8 cellular contexts compared by ENCODE assay signal in genomic region chr19:13152854-13153626, GRCh38. TPM values are rescaled to one million over a fixed set of nuclear protein-coding genes. Genes with fewer than 3 reads are reported as not detected.
DNase-seq lines count a peak whose midpoint lies in the region; ATAC-seq and TF ChIP-seq lines count a peak whose summit lies in the region.

No MANE protein-coding gene starts in this region.

- H3K4me1 ChIP-seq in ascending aorta (peaks cover 5 to 15% of the 10 kb centered on the region in 2 donors), right cardiac atrium (ENCODE audit: control insufficient read depth, insufficient read depth, low read length) (peaks cover 4% of the 10 kb centered on the region), uterus (peaks cover 0 to 7% of the 10 kb centered on the region in 2 donors)

- H3K4me3 ChIP-seq in ascending aorta (peak overlapping the region; percentile 92 to 99), right cardiac atrium (ENCODE audit: low read length) (peak overlapping the region; percentile 72), uterus (peak overlapping the region; percentile 79 to 81)

- peak in 2 of 3 experiments; percentile 12 to 36 for TF ChIP-seq CTCF in ascending aorta (IDR thresholded peaks at IDR 0.05)
- TF ChIP-seq CTCF in uterus (IDR thresholded peaks at IDR 0.05), result peak in 2 of 4 experiments; percentile 15 to 43

- intact Hi-C loops in ascending aorta (cut with DNase I), result loop anchor here (2.0 to 10.0 kb wide), 6 partner anchors 362 to 919 kb away; partner anchors contain the start of genes HOOK2, JUNB, MISP3 and RFX1
- intact Hi-C loops in right cardiac atrium (cut with DNase I), result no loop called here
- intact Hi-C loops in uterus (cut with DNase I; ENCODE audit: low total_unique reads), result no loop called here

- peaks cover 0 to 12% of the 10 kb centered on the region in 2 donors for H3K36me3 ChIP-seq in ascending aorta
- no peaks in the 10 kb centered on the region for H3K36me3 ChIP-seq in uterus

- WGBS in right cardiac atrium, result 1% methylated on average over 74 of the region's 74 CpGs

- peak; percentile 99 to 100 for TF ChIP-seq POLR2A in uterus (IDR thresholded peaks at IDR 0.05)

- peak; percentile 47 for ATAC-seq in HG02798 (IDR thresholded peaks at IDR 0.05; ENCODE audit: poor library complexity, unreplicated experiment)
- peak; percentile 57 to 69 for ATAC-seq in right cardiac atrium

- peak overlapping the region; percentile 99 for H3K27ac ChIP-seq in ascending aorta
- H3K27ac ChIP-seq in right cardiac atrium (ENCODE audit: low read length), result peak overlapping the region; percentile 91
- H3K27ac ChIP-seq in uterus, result peak overlapping the region; percentile 94 to 98

- no peaks in the 10 kb centered on the region for H3K9me3 ChIP-seq in ascending aorta
- H3K9me3 ChIP-seq in right cardiac atrium (ENCODE audit: control insufficient read depth, low read length), result no peaks in the 10 kb centered on the region
- no peaks in the 10 kb centered on the region for H3K9me3 ChIP-seq in uterus

- DNase-seq in GF-D8 (lab: John Stamatoyannopoulos, UW) (peak; percentile 80), NCI-H2029 treated with DMSO at 0.1 percent for 48 hours (lab: John Stamatoyannopoulos, UW) (peak; percentile 78), T-helper 9 cell (peak; percentile 98), ascending aorta (ENCODE audit: low spot score in 2 of 2) (peak; percentile 86 to 98), right cardiac atrium (peak; percentile 93 to 98 (median 97)), putamen (ENCODE audit: low spot score) (peak; percentile 95), uterus (peak; percentile 97 to 98)

- no peaks in the 10 kb centered on the region for H3K27me3 ChIP-seq in ascending aorta
- no peaks in the 10 kb centered on the region for H3K27me3 ChIP-seq in right cardiac atrium (ENCODE audit: control insufficient read depth, insufficient read depth)
- no peaks in the 10 kb centered on the region for H3K27me3 ChIP-seq in uterus

RNA-seq across cellular contexts. Expression of gene IER2, which starts 2.8 kb away (rescaled TPM):
- total RNA-seq in ascending aorta, result 907 TPM
- 10 to 100 TPM; 22.2 to 53.5 (median 29.2) TPM for total RNA-seq in right cardiac atrium
- 62.9 TPM for polyA plus RNA-seq in right cardiac atrium
- 100 to 1,000 TPM in 1 of 4 donors, 10 to 100 TPM in 3; 15.1 to 108 (median 66.7) TPM for total RNA-seq in uterus

RNA-seq across cellular contexts. Expression of gene STX10, which starts 2.9 kb away (rescaled TPM):
- total RNA-seq in ascending aorta, result 31.6 TPM
- 10 to 100 TPM; 30.8 to 39.8 (median 37.2) TPM for total RNA-seq in right cardiac atrium
- 47.7 TPM for polyA plus RNA-seq in right cardiac atrium
- 10 to 100 TPM; 42.2 to 72.1 (median 44.8) TPM for total RNA-seq in uterus

RNA-seq across cellular contexts. Expression of gene NACC1, which starts 35.0 kb away (rescaled TPM):
- total RNA-seq in ascending aorta (35.5 TPM), right cardiac atrium (10 to 100 TPM; 27.6 to 44.2 (median 40.2) TPM), uterus (10 to 100 TPM; 13.4 to 28.1 (median 15.8) TPM)
- 40.2 TPM for polyA plus RNA-seq in right cardiac atrium

RNA-seq across cellular contexts. Expression of gene TRMT1, which starts 36.5 kb away (rescaled TPM):
- 17.3 TPM for total RNA-seq in ascending aorta
- 10 to 100 TPM; 14.8 to 22.2 (median 17.5) TPM for total RNA-seq in right cardiac atrium
- 19.9 TPM for polyA plus RNA-seq in right cardiac atrium
- total RNA-seq in uterus, result 10 to 100 TPM; 23.2 to 99.4 (median 33.6) TPM

RNA-seq across cellular contexts. Expression of gene LYL1, which starts 50.4 kb away (rescaled TPM):
- 46.7 TPM for total RNA-seq in ascending aorta
- total RNA-seq in right cardiac atrium, result 10 to 100 TPM in 2 of 4 donors, 1 to 10 TPM in 2; 8.0 to 11.9 (median 10.1) TPM
- 8.0 TPM for polyA plus RNA-seq in right cardiac atrium
- total RNA-seq in uterus, result 10 to 100 TPM in 3 of 4 donors, 1 to 10 TPM in 1; 2.6 to 15.5 (median 11.1) TPM

Comparison
In these comparisons a context has a peak if more than half of its experiments do, and no peak if none do; other contexts are left out.
1. Peak in every context shown above with its lines: DNase-seq, ATAC-seq, H3K4me3 ChIP-seq and H3K27ac ChIP-seq.